8 cellular contexts compared by ENCODE assay signal in genomic region chr22:23750744-23751440, GRCh38. TPM values are rescaled to one million over a fixed set of nuclear protein-coding genes. Genes with fewer than 3 reads are reported as not detected.
A peak's percentile ranks its signal among the peaks of the same experiment; 100 is the strongest.
DNase-seq lines count a peak whose midpoint lies in the region; ATAC-seq and TF ChIP-seq lines count a peak whose summit lies in the region.

ZNF70 (minus strand) TSS chr22:23751112; CDS start chr22:23745140, 5,972 bp downstream.

- POLR2A ChIA-PET in A673 (lab: Charles Lee; ENCODE audit: low non-redundant PET): no interaction called here

- TF ChIP-seq CTCF in A673 (conservative IDR thresholded peaks at IDR 0.05; ENCODE audit: low read depth, low read length) (peak; percentile 44), right lobe of liver (IDR thresholded peaks at IDR 0.05) (peak in 1 of 4 donors; percentile 7)

- TF ChIP-seq POLR2A in right lobe of liver (IDR thresholded peaks at IDR 0.05): peak; percentile 76

- H3K27ac ChIP-seq in A673 (ENCODE audit: low read depth, low read length, poor library complexity, severe bottlenecking) (peak within 1 kb of the TSS; percentile 96), right lobe of liver (peak within 1 kb of the TSS; percentile 51 to 82 (median 80))

- CTCF ChIA-PET in A673 (lab: Charles Lee): interaction anchor here (0.9 kb wide), 1 partner anchor 10 kb away, joined by 9 read pairs; no protein-coding TSS in a partner anchor

- H3K27me3 ChIP-seq in A673 (replicated peaks; ENCODE audit: insufficient read depth, low read depth, low read length, poor library complexity) (no peaks in the 10 kb centered on the region), right lobe of liver (no peaks in the 10 kb centered on the region)

- H3K36me3 ChIP-seq in A673 (ENCODE audit: insufficient read depth, low read length, poor library complexity, severe bottlenecking) (no peaks in the 10 kb centered on the region), right lobe of liver (no peaks in the 10 kb centered on the region)

- H3K4me3 ChIP-seq in A673 (ENCODE audit: low read depth, low read length, poor library complexity, severe bottlenecking) (peak within 1 kb of the TSS; percentile 75), right lobe of liver (peak within 1 kb of the TSS; percentile 59 to 69 (median 63))

- peak; percentile 60 for ATAC-seq in GM18517 (IDR thresholded peaks at IDR 0.05; ENCODE audit: unreplicated experiment)
- peak; percentile 72 for ATAC-seq in HG03135 (IDR thresholded peaks at IDR 0.05; ENCODE audit: unreplicated experiment)
- peak; percentile 92 to 98 (median 96) for ATAC-seq in right lobe of liver

- no peaks in the 10 kb centered on the region for H3K9me3 ChIP-seq in A673 (ENCODE audit: low read depth, low read length, poor library complexity, severe bottlenecking)
- no peaks in the 10 kb centered on the region for H3K9me3 ChIP-seq in right lobe of liver

- WGBS in right lobe of liver (ENCODE audit: insufficient coverage, low coverage, low lambda C conversion rate, missing lambda C conversion rate): 0% methylated on average over 7 of the region's 76 CpGs

- BruUV-seq in A673 (replicated peaks; lab: Mats Ljungman, UMichigan): no TSS peak

- peak; percentile 93 for DNase-seq in A673 (ENCODE audit: low spot score)
- peak; percentile 24 to 92 for DNase-seq in NCI-H526 (lab: John Stamatoyannopoulos, UW)
- peak; percentile 83 for DNase-seq in activated CD4-positive, alpha-beta T cell treated with anti-CD3 and anti-CD28 coated beads, Interleukin-2, amount 50 U/mL, for 1 hour
- peak; percentile 80 for DNase-seq in dermis blood vessel endothelial cell
- peak; percentile 88 to 92 (median 91) for DNase-seq in right lobe of liver
- DNase-seq in stimulated activated CD4-positive, alpha-beta T cell treated with anti-CD3 and anti-CD28 coated beads, Interleukin-4, amount 100 ng/mL, for 4 hours: peak; percentile 83 to 86

- H3K4me1 ChIP-seq in A673 (ENCODE audit: insufficient read depth, low read length, poor library complexity, severe bottlenecking): peaks cover 4% of the 10 kb centered on the region
- no peaks in the 10 kb centered on the region for H3K4me1 ChIP-seq in right lobe of liver

- intact Hi-C loops in A673 (cut with micrococcal nuclease; ENCODE audit: unreplicated experiment): no loop called here
- intact Hi-C loops in right lobe of liver (cut with DNase I): no loop called here

RNA-seq across cellular contexts. Expression of gene ZNF70, which starts in this region (rescaled TPM):
- total RNA-seq in A673 (2021) (9.6 and 9.7 TPM in 2 replicates), dermis blood vessel endothelial cell (2.2 and 2.3 TPM in 2 replicates), right lobe of liver (1 to 10 TPM in 2 of 6 experiments, under 1 TPM in 4; 0.51 to 1.2 (median 0.85) TPM)

Comparison
In these comparisons a context has a peak if more than half of its experiments do, and no peak if none do; other contexts are left out.
1. Peak in every context shown above with its lines: DNase-seq, ATAC-seq, H3K4me3 ChIP-seq and H3K27ac ChIP-seq.